ENCODE assay signal across 31 cellular contexts in the genomic region with DNA sequence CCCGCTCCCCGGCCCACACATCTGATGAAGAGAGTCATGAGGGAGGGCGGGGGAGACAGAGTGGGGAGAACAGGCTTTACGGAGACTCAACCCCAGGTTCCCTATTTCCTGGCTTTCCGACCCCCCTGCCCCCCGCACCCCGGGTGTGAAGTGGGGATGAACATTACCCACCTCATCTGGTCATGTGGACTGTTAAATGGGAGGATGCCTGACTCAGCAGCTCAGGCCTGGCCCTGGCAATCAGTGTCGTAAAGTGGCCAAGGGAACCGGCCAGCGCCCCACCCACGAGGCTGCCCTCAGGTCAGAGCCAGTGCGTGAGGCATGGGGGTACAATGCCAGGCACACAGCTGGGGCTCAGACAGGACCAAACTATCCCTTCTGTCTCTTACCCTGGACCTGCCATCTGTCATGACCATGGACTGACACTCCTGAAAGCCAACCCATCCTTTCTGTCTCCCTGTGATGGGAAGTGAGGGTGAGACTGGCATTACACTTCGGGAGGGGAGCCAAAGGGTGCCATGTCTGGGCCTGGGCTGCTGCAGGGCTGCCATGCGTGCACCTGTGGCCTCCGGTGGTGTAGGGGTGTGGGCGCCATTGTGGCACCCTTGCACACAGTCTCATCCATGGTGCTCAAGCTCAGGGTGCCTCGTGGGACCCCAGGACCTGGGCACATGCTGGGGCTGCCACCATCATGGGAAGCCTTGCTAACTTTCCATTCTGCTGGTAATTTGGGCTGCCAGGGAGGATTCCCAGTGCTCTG.
"Had no signal": no experiment of that assay in that cellular context is flagged by ENCODE, and none has a peak within 500 bp of the region (broad histone marks: within the 10 kb centered on the region; RNA-seq: fewer than 3 reads in every experiment).

No MANE protein-coding gene starts in this region.

- H3K36me3 ChIP-seq: ascending aorta, brain microvascular endothelial cell, gastroesophageal sphincter, neutrophil, ovary, right lobe of liver, uterus had no signal

- DNase-seq: activated CD4-positive, alpha-beta T cell treated with anti-CD3 and anti-CD28 coated beads for 4 hours; activated CD4-positive, alpha-beta T cell treated with anti-CD3 and anti-CD28 coated beads, Interleukin-2, amount 50 U/mL, for 48 hours; activated CD8-positive, alpha-beta memory T cell treated with anti-CD3 and anti-CD28 coated beads for 24 hours; activated gamma-delta T cell; activated naive CD4-positive, alpha-beta T cell treated with anti-CD3 and anti-CD28 coated beads, Interleukin-2, amount 10 ng/mL, durations not matched to agents 7 days and 5 days; activated naive CD8-positive, alpha-beta T cell treated with anti-CD3 and anti-CD28 coated beads, Interleukin-2, amount 10 ng/mL, durations not matched to agents 7 days and 5 days; activated T-cell treated with anti-CD3 and anti-CD28 coated beads, Interleukin-2, amount 50 U/mL, for 24 hours; brain microvascular endothelial cell; dorsolateral prefrontal cortex; effector memory CD4-positive, alpha-beta T cell; erythroblast; islet precursor cell; left cardiac atrium; left ventricle myocardium superior; mammary epithelial cell; ovary; right lobe of liver; stimulated activated CD4-positive, alpha-beta T cell treated with anti-CD3 and anti-CD28 coated beads, Interleukin-2, amount 100 ng/mL, for 48 hours; stimulated activated naive CD8-positive, alpha-beta T cell treated with anti-CD3 and anti-CD28 coated beads, Interleukin-15, Interleukin-2, amounts not matched to agents 100 U/mL and 50 U/mL, for 24 hours; testis; trophoblast cell; uterus had no signal

- H3K4me3 Mint-ChIP-seq: activated naive CD4-positive, alpha-beta T cell treated with anti-CD3 and anti-CD28 coated beads, Interleukin-2, amount 10 ng/mL, durations not matched to agents 7 days and 5 days; activated naive CD8-positive, alpha-beta T cell treated with anti-CD3 and anti-CD28 coated beads, Interleukin-2, amount 10 ng/mL, durations not matched to agents 7 days and 5 days; activated T-cell treated with anti-CD3 and anti-CD28 coated beads, Interleukin-2, amount 50 U/mL, for 24 hours; nephron had no signal

- H3K4me3 ChIP-seq: ascending aorta, coronary artery, dorsolateral prefrontal cortex, gastroesophageal sphincter, hepatocyte, ovary, right lobe of liver, testis, uterus had no signal

- H3K27ac Mint-ChIP-seq: activated naive CD8-positive, alpha-beta T cell treated with anti-CD3 and anti-CD28 coated beads, Interleukin-2, amount 10 ng/mL, durations not matched to agents 7 days and 5 days; activated T-cell treated with anti-CD3 and anti-CD28 coated beads, Interleukin-2, amount 50 U/mL, for 24 hours; nephron; progenitor cell of endocrine pancreas had no signal

- FAIRE-seq: TTC549 had no signal

- H3K36me3 Mint-ChIP-seq: activated naive CD4-positive, alpha-beta T cell treated with anti-CD3 and anti-CD28 coated beads, Interleukin-2, amount 10 ng/mL, durations not matched to agents 7 days and 5 days; activated naive CD8-positive, alpha-beta T cell treated with anti-CD3 and anti-CD28 coated beads, Interleukin-2, amount 10 ng/mL, durations not matched to agents 7 days and 5 days had no signal

- H3K27me3 ChIP-seq: ascending aorta, brain microvascular endothelial cell, dorsolateral prefrontal cortex, gastroesophageal sphincter, hepatocyte, neutrophil, ovary, right lobe of liver, testis, uterus had no signal

- ATAC-seq: gastroesophageal sphincter, left cardiac atrium, left ventricle myocardium superior, right lobe of liver had no signal

- H3K27ac ChIP-seq: ascending aorta, brain microvascular endothelial cell, coronary artery, dorsolateral prefrontal cortex, gastroesophageal sphincter, hepatocyte, neutrophil, ovary, right lobe of liver, testis, uterus, VCaP had no signal

- H3K27me3 Mint-ChIP-seq: activated naive CD4-positive, alpha-beta T cell treated with anti-CD3 and anti-CD28 coated beads, Interleukin-2, amount 10 ng/mL, durations not matched to agents 7 days and 5 days; activated naive CD8-positive, alpha-beta T cell treated with anti-CD3 and anti-CD28 coated beads, Interleukin-2, amount 10 ng/mL, durations not matched to agents 7 days and 5 days; activated T-cell treated with anti-CD3 and anti-CD28 coated beads, Interleukin-2, amount 50 U/mL, for 24 hours had no signal

- H3K4me1 ChIP-seq: ascending aorta, gastroesophageal sphincter, uterus had no signal

- H3K4me1 Mint-ChIP-seq: activated naive CD8-positive, alpha-beta T cell treated with anti-CD3 and anti-CD28 coated beads, Interleukin-2, amount 10 ng/mL, durations not matched to agents 7 days and 5 days had no signal

- H3K9me3 ChIP-seq: ascending aorta, gastroesophageal sphincter, neutrophil, ovary, right lobe of liver, testis, uterus had no signal
